Comparison of ENCODE assay signal across 25 cellular contexts in the genomic region with DNA sequence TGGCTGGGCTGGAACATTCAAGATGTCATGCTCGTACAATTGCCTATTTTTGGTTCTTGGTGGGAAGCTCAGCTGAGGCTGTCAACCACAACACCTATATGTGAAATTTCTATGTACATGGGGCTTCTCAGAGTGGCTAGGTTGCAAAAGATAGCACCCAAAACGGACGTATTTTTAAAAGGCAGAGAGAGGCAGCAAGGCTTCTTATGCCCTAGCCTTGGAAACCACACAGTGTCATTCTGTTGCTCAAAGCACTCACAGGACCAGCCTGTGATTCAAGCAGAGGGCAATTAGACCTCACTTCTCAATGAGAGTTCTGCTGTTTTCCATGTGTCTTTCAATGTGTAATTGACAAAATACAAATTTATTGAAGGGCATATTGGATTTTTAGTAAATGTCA.
"Had no signal": no experiment of that assay in that cellular context is flagged by ENCODE, and none has a peak within 500 bp of the region (broad histone marks: within the 10 kb centered on the region; RNA-seq: fewer than 3 reads in every experiment).

No MANE protein-coding gene starts in this region.

- H3K4me3 Mint-ChIP-seq: activated CD4-positive, alpha-beta memory T cell treated with anti-CD3 and anti-CD28 coated beads, Interleukin-2, amount 10 ng/mL, durations not matched to agents 7 days and 5 days; activated CD8-positive, alpha-beta memory T cell treated with anti-CD3 and anti-CD28 coated beads, Interleukin-2, amount 10 ng/mL, durations not matched to agents 7 days and 5 days; activated naive CD4-positive, alpha-beta T cell treated with anti-CD3 and anti-CD28 coated beads, Interleukin-2, amount 10 ng/mL, durations not matched to agents 7 days and 5 days; activated naive CD8-positive, alpha-beta T cell; activated naive CD8-positive, alpha-beta T cell treated with anti-CD3 and anti-CD28 coated beads, Interleukin-2, amount 50 U/mL, for 24 hours; brain had no signal

- H3K9me3 Mint-ChIP-seq: activated CD4-positive, alpha-beta memory T cell treated with anti-CD3 and anti-CD28 coated beads, Interleukin-2, amount 10 ng/mL, durations not matched to agents 7 days and 5 days; activated naive CD4-positive, alpha-beta T cell treated with anti-CD3 and anti-CD28 coated beads, Interleukin-2, amount 10 ng/mL, durations not matched to agents 7 days and 5 days; activated naive CD8-positive, alpha-beta T cell treated with anti-CD3 and anti-CD28 coated beads, Interleukin-2, amount 50 U/mL, for 24 hours; brain had no signal

- H3K27ac Mint-ChIP-seq: activated CD4-positive, alpha-beta memory T cell treated with anti-CD3 and anti-CD28 coated beads, Interleukin-2, amount 10 ng/mL, durations not matched to agents 7 days and 5 days; activated CD8-positive, alpha-beta memory T cell treated with anti-CD3 and anti-CD28 coated beads, Interleukin-2, amount 10 ng/mL, durations not matched to agents 7 days and 5 days; activated naive CD4-positive, alpha-beta T cell treated with anti-CD3 and anti-CD28 coated beads, Interleukin-2, amount 10 ng/mL, durations not matched to agents 7 days and 5 days; activated naive CD8-positive, alpha-beta T cell; activated naive CD8-positive, alpha-beta T cell treated with anti-CD3 and anti-CD28 coated beads, Interleukin-2, amount 50 U/mL, for 24 hours; brain had no signal

- H3K4me3 ChIP-seq: PC-9 had no signal

- DNase-seq: activated CD4-positive, alpha-beta memory T cell treated with anti-CD3 and anti-CD28 coated beads, Interleukin-2, amount 10 ng/mL, durations not matched to agents 7 days and 5 days; activated CD4-positive, alpha-beta T cell treated with anti-CD3 and anti-CD28 coated beads for 1 hour; activated CD4-positive, alpha-beta T cell treated with anti-CD3 and anti-CD28 coated beads for 48 hours; activated CD4-positive, CD25-positive, alpha-beta regulatory T cell; activated CD8-positive, alpha-beta memory T cell treated with anti-CD3 and anti-CD28 coated beads for 24 hours; activated CD8-positive, alpha-beta memory T cell treated with anti-CD3 and anti-CD28 coated beads, Interleukin-2, amount 10 ng/mL, durations not matched to agents 7 days and 5 days; activated CD8-positive, alpha-beta memory T cell treated with anti-CD3 and anti-CD28 coated beads, Interleukin-2, amount 50 U/mL, for 48 hours; activated effector memory CD4-positive, alpha-beta T cell treated with Interleukin-2 at 50 U/mL for 16 hours; activated naive CD4-positive, alpha-beta T cell treated with anti-CD3 and anti-CD28 coated beads, Interleukin-2, amount 10 ng/mL, durations not matched to agents 7 days and 5 days; activated naive CD8-positive, alpha-beta T cell treated with anti-CD3 and anti-CD28 coated beads, Interleukin-2, amount 50 U/mL, for 24 hours; activated T-cell treated with anti-CD3 and anti-CD28 coated beads, Interleukin-2, amount 50 U/mL, for 48 hours; anterior cingulate cortex; caudate nucleus; cerebellar nuclear complex; NCI-H187 treated with DMSO at 0.1 percent for 48 hours; NCI-H2081; NCI-H345; NCI-H524 treated with DMSO at 0.1 percent for 48 hours; PC-9; T1000; WERI-Rb-1 had no signal

- ATAC-seq: activated CD8-positive, alpha-beta memory T cell treated with anti-CD3 and anti-CD28 coated beads, Interleukin-2, amount 10 ng/mL, durations not matched to agents 7 days and 5 days; activated naive CD8-positive, alpha-beta T cell treated with anti-CD3 and anti-CD28 coated beads, Interleukin-2, amount 50 U/mL, for 24 hours; Right ventricle myocardium inferior had no signal

- H3K4me1 Mint-ChIP-seq: activated CD4-positive, alpha-beta memory T cell treated with anti-CD3 and anti-CD28 coated beads, Interleukin-2, amount 10 ng/mL, durations not matched to agents 7 days and 5 days; activated CD8-positive, alpha-beta memory T cell treated with anti-CD3 and anti-CD28 coated beads, Interleukin-2, amount 10 ng/mL, durations not matched to agents 7 days and 5 days; activated naive CD4-positive, alpha-beta T cell treated with anti-CD3 and anti-CD28 coated beads, Interleukin-2, amount 10 ng/mL, durations not matched to agents 7 days and 5 days; activated naive CD8-positive, alpha-beta T cell treated with anti-CD3 and anti-CD28 coated beads, Interleukin-2, amount 50 U/mL, for 24 hours had no signal

- H3K36me3 ChIP-seq: WERI-Rb-1 had no signal

- H3K27ac ChIP-seq: PC-9, RWPE1, WERI-Rb-1 had no signal

- H3K27me3 Mint-ChIP-seq: activated naive CD4-positive, alpha-beta T cell treated with anti-CD3 and anti-CD28 coated beads, Interleukin-2, amount 10 ng/mL, durations not matched to agents 7 days and 5 days; activated naive CD8-positive, alpha-beta T cell had no signal

- H3K36me3 Mint-ChIP-seq: activated CD8-positive, alpha-beta memory T cell treated with anti-CD3 and anti-CD28 coated beads, Interleukin-2, amount 10 ng/mL, durations not matched to agents 7 days and 5 days; activated naive CD4-positive, alpha-beta T cell treated with anti-CD3 and anti-CD28 coated beads, Interleukin-2, amount 10 ng/mL, durations not matched to agents 7 days and 5 days; activated naive CD8-positive, alpha-beta T cell; brain had no signal
